ENCODE assay signal across 10 cellular contexts in the genomic region with DNA sequence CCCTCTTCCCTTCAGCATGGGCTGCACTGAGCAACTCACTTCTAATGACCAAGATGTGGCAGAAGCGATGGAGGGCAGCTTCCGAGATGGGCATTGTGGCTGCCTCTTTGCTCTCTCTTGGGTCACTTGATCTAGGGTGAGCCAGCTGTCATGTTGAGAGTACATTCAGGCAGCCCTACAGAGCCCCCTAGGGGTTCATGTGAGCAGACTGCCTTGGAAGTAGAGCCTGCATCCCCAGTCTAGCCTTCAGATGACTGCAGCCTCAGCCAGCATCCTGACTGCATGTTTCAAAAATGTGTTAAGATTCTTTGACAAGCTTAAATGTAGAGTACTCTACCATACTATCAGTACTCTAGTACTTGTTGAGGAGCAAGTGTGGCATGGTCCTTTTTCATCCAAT.
DNase-seq lines count a peak whose midpoint lies in the region; ATAC-seq and TF ChIP-seq lines count a peak whose summit lies in the region.
"Had no signal": no experiment of that assay in that cellular context is flagged by ENCODE, and none has a peak within 500 bp of the region (broad histone marks: within the 10 kb centered on the region; RNA-seq: fewer than 3 reads in every experiment).

No MANE protein-coding gene starts in this region.

- no peaks in the 10 kb centered on the region for H3K4me1 ChIP-seq in A673 (ENCODE audit: insufficient read depth, low read length, poor library complexity, severe bottlenecking)

- TF ChIP-seq POLR2A in erythroblast (IDR thresholded peaks at IDR 0.05; ENCODE audit: low read length): no peak

- CTCF ChIA-PET in A673 (lab: Charles Lee): no interaction called here

- H3K27ac ChIP-seq in A673 (ENCODE audit: low read depth, low read length, poor library complexity, severe bottlenecking) (no peak overlapping the region), dorsolateral prefrontal cortex (no peak overlapping the region)

- ATAC-seq in HG03135 (IDR thresholded peaks at IDR 0.05; ENCODE audit: unreplicated experiment): no peak

- DNase-seq in A673 (ENCODE audit: low spot score) (peak; percentile 35), ELR (ENCODE audit: low read depth) (peak; percentile 39), RKO (ENCODE audit: low spot score) (peak; percentile 76), erythroblast (lab: John Stamatoyannopoulos, UW) (peak; percentile 4), dorsolateral prefrontal cortex (no peak), NCI-H187 treated with DMSO at 0.1 percent for 48 hours (lab: John Stamatoyannopoulos, UW) (no peak), NCI-H226 (no peak)
- DNase-seq: effector memory CD4-positive, alpha-beta T cell; T1000 had no signal

- POLR2A ChIA-PET in A673 (lab: Charles Lee; ENCODE audit: low non-redundant PET): no interaction called here

- no TSS peak for BruUV-seq in A673 (replicated peaks; lab: Mats Ljungman, UMichigan)

- TF ChIP-seq CTCF in A673 (conservative IDR thresholded peaks at IDR 0.05; ENCODE audit: low read depth, low read length) (peak; percentile 40; the same call in 1 of the 2 replicates), dorsolateral prefrontal cortex (IDR thresholded peaks at IDR 0.05 in 54 of 56, conservative IDR thresholded peaks at IDR 0.05 in 2 of 56; ENCODE audit: low read depth in 1 of 56, partially characterized antibody in 56 of 56) (peak in 1 of 56 donors; percentile 9)

- no peaks in the 10 kb centered on the region for H3K9me3 ChIP-seq in A673 (ENCODE audit: low read depth, low read length, poor library complexity, severe bottlenecking)

- H3K27me3 ChIP-seq in A673 (replicated peaks; ENCODE audit: insufficient read depth, low read depth, low read length, poor library complexity): no peaks in the 10 kb centered on the region
- H3K27me3 ChIP-seq in dorsolateral prefrontal cortex: no peaks in the 10 kb centered on the region

- no peaks in the 10 kb centered on the region for H3K36me3 ChIP-seq in A673 (ENCODE audit: insufficient read depth, low read length, poor library complexity, severe bottlenecking)

- intact Hi-C loops in A673 (cut with micrococcal nuclease; ENCODE audit: unreplicated experiment): no loop called here
- intact Hi-C loops in dorsolateral prefrontal cortex (cut with DNase I): no loop called here

- no peak overlapping the region for H3K4me3 ChIP-seq in A673 (ENCODE audit: low read depth, low read length, poor library complexity, severe bottlenecking)
- H3K4me3 ChIP-seq in dorsolateral prefrontal cortex: no peak overlapping the region

Comparison
In these comparisons a context has a peak if more than half of its experiments do, and no peak if none do; other contexts are left out.
1. DNase-seq: peak in A673 (single experiment), ELR (single experiment), RKO (single experiment) and erythroblast (2 of 2); none in dorsolateral prefrontal cortex (0 of 10), NCI-H187 treated with DMSO at 0.1 percent for 48 hours (single experiment) and NCI-H226 (single experiment).